ENCODE assay signal across 10 cellular contexts in genomic region chr19:2923510-2923909, GRCh38. TPM values are rescaled to one million over a fixed set of nuclear protein-coding genes. Genes with fewer than 3 reads are reported as not detected.
A peak's percentile ranks its signal among the peaks of the same experiment; 100 is the strongest.
DNase-seq lines count a peak whose midpoint lies in the region; ATAC-seq and TF ChIP-seq lines count a peak whose summit lies in the region.
"Had no signal": no experiment of that assay in that cellular context is flagged by ENCODE, and none has a peak within 500 bp of the region (broad histone marks: within the 10 kb centered on the region; RNA-seq: fewer than 3 reads in every experiment).

No MANE protein-coding gene starts in this region.

- WGBS in heart left ventricle, 4 donors, result 65 to 76% (median 70%) methylated on average over 4 of the region's 4 CpGs
- 62% methylated on average over 4 of the region's 4 CpGs for WGBS in right cardiac atrium

- TF ChIP-seq CTCF in heart left ventricle (IDR thresholded peaks at IDR 0.05) (no peak), vagina (IDR thresholded peaks at IDR 0.05) (no peak)

- intact Hi-C loops in left cardiac atrium (cut with DNase I) (no loop called here), heart left ventricle (cut with DNase I) (no loop called here), vagina (cut with DNase I) (no loop called here), right cardiac atrium (cut with DNase I) (no loop called here)

- ATAC-seq in left cardiac atrium, result peak; percentile 71 to 72
- no peak for ATAC-seq in heart left ventricle
- no peak for ATAC-seq in right cardiac atrium
- ATAC-seq: Panc1 had no signal

- H3K9me3 ChIP-seq in heart left ventricle (peaks cover 0 to 5% (median 0%) of the 10 kb centered on the region in 12 donors), vagina (no peaks in the 10 kb centered on the region), right cardiac atrium (ENCODE audit: control insufficient read depth, low read length) (no peaks in the 10 kb centered on the region)

- DNase-seq in left cardiac atrium (no peak), heart left ventricle (no peak), dedifferentiated amniotic fluid mesenchymal stem cell (ENCODE audit: extremely low spot score) (peak; percentile 43), vagina (ENCODE audit: extremely low spot score in 2 of 2) (peak in 1 of 2 donors; percentile 88), HuH-7.5 (ENCODE audit: low spot score) (no peak), right cardiac atrium (no peak)
- DNase-seq: AML-193, kidney glomerular epithelial cell had no signal

- H3K27me3 ChIP-seq in heart left ventricle (no peaks in the 10 kb centered on the region), vagina (no peaks in the 10 kb centered on the region), right cardiac atrium (ENCODE audit: control insufficient read depth, insufficient read depth) (no peaks in the 10 kb centered on the region)

- peak overlapping the region in 1 of 12 donors; percentile 34 for H3K27ac ChIP-seq in heart left ventricle
- H3K27ac ChIP-seq in vagina, result peak overlapping the region; percentile 47
- H3K27ac ChIP-seq in right cardiac atrium (ENCODE audit: low read length), result no peak overlapping the region
- H3K27ac ChIP-seq: KMS-11 had no signal

- H3K4me3 ChIP-seq in heart left ventricle, result no peak overlapping the region
- H3K4me3 ChIP-seq in vagina, result no peak overlapping the region
- H3K4me3 ChIP-seq in right cardiac atrium (ENCODE audit: low read length), result no peak overlapping the region

- TF ChIP-seq POLR2A in heart left ventricle (IDR thresholded peaks at IDR 0.05) (no peak), vagina (IDR thresholded peaks at IDR 0.05) (no peak)

- H3K4me1 ChIP-seq in heart left ventricle (no peaks in the 10 kb centered on the region), vagina (peaks cover 19% of the 10 kb centered on the region), right cardiac atrium (ENCODE audit: control insufficient read depth, insufficient read depth, low read length) (no peaks in the 10 kb centered on the region)

- H3K36me3 ChIP-seq in heart left ventricle (peaks cover 0 to 8% (median under 1%) of the 10 kb centered on the region in 9 donors), vagina (peaks cover 0 to 15% of the 10 kb centered on the region in 2 donors)

RNA-seq across cellular contexts. Expression of gene ZNF77, which starts 21.3 kb away (rescaled TPM):
- 1 to 10 TPM; 2.7 to 3.5 TPM for total RNA-seq in left cardiac atrium
- 1 to 10 TPM; 1.8 to 3.2 (median 2.3) TPM for total RNA-seq in heart left ventricle
- polyA plus RNA-seq in heart left ventricle, result 1 to 10 TPM; 1.7 to 2.5 TPM
- 6.4 TPM for total RNA-seq in vagina
- total RNA-seq in right cardiac atrium, result 1 to 10 TPM; 2.1 to 4.0 (median 2.9) TPM
- 2.1 TPM for polyA plus RNA-seq in right cardiac atrium

RNA-seq across cellular contexts. Expression of gene ZNF57, which starts 22.8 kb away (rescaled TPM):
- 1 to 10 TPM; 2.2 to 2.9 TPM for total RNA-seq in left cardiac atrium
- total RNA-seq in heart left ventricle, result 1 to 10 TPM; 2.1 to 5.6 (median 3.3) TPM
- polyA plus RNA-seq in heart left ventricle, result 1 to 10 TPM; 2.3 to 3.8 TPM
- total RNA-seq in vagina, result 7.4 TPM
- total RNA-seq in right cardiac atrium, result 1 to 10 TPM; 1.9 to 3.1 (median 2.4) TPM
- 1.9 TPM for polyA plus RNA-seq in right cardiac atrium

RNA-seq across cellular contexts. Expression of gene TLE6, which starts 53.9 kb away (rescaled TPM):
- 1 to 10 TPM in 1 of 2 donors, under 1 TPM in 1; 0.65 to 1.9 TPM for total RNA-seq in left cardiac atrium
- 1 to 10 TPM in 2 of 9 donors, under 1 TPM in 6, not detected in 1; 0.21 to 1.3 (median 0.57) TPM for total RNA-seq in heart left ventricle
- 1 to 10 TPM; 1.3 to 1.4 TPM for polyA plus RNA-seq in heart left ventricle
- total RNA-seq in vagina, result 10.6 TPM
- total RNA-seq in right cardiac atrium, result 1 to 10 TPM in 2 of 4 donors, under 1 TPM in 2; 0.28 to 2.2 (median 1.2) TPM
- 2.1 TPM for polyA plus RNA-seq in right cardiac atrium

RNA-seq across cellular contexts. Expression of gene ZNF556, which starts 56.4 kb away (rescaled TPM):
- total RNA-seq in left cardiac atrium, result not detected
- total RNA-seq in heart left ventricle, result under 1 TPM in 2 of 9 donors, not detected in 7; 0.16 to 0.20 TPM
- polyA plus RNA-seq in heart left ventricle, result not detected
- total RNA-seq in vagina, result not detected
- under 1 TPM in 1 of 4 donors, not detected in 3; 0.25 TPM for total RNA-seq in right cardiac atrium
- polyA plus RNA-seq in right cardiac atrium, result not detected

Comparison
In these comparisons a context has a peak if more than half of its experiments do, and no peak if none do; other contexts are left out.
1. ATAC-seq: peak in left cardiac atrium (2 of 2); none in heart left ventricle (0 of 4) and right cardiac atrium (0 of 2).